Comparison of ENCODE assay signal across 1 cellular context in genomic region chr16:70523013-70523620, GRCh38.
A peak's percentile ranks its signal among the peaks of the same experiment; 100 is the strongest.
TF ChIP-seq lines count a peak whose summit lies in the region.

COG4 (minus strand) TSS chr16:70523554; CDS start chr16:70523543, 11 bp downstream.

TF ChIP-seq in GM12878, 131 proteins besides CTCF, POLR2A, EP300 and RAD21 (continued from another document and continues in another):
- TF ChIP-seq, protein P1, sequence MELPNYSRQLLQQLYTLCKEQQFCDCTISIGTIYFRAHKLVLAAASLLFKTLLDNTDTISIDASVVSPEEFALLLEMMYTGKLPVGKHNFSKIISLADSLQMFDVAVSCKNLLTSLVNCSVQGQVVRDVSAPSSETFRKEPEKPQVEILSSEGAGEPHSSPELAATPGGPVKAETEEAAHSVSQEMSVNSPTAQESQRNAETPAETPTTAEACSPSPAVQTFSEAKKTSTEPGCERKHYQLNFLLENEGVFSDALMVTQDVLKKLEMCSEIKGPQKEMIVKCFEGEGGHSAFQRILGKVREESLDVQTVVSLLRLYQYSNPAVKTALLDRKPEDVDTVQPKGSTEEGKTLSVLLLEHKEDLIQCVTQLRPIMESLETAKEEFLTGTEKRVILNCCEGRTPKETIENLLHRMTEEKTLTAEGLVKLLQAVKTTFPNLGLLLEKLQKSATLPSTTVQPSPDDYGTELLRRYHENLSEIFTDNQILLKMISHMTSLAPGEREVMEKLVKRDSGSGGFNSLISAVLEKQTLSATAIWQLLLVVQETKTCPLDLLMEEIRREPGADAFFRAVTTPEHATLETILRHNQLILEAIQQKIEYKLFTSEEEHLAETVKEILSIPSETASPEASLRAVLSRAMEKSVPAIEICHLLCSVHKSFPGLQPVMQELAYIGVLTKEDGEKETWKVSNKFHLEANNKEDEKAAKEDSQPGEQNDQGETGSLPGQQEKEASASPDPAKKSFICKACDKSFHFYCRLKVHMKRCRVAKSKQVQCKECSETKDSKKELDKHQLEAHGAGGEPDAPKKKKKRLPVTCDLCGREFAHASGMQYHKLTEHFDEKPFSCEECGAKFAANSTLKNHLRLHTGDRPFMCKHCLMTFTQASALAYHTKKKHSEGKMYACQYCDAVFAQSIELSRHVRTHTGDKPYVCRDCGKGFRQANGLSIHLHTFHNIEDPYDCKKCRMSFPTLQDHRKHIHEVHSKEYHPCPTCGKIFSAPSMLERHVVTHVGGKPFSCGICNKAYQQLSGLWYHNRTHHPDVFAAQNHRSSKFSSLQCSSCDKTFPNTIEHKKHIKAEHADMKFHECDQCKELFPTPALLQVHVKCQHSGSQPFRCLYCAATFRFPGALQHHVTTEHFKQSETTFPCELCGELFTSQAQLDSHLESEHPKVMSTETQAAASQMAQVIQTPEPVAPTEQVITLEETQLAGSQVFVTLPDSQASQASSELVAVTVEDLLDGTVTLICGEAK (IDR thresholded peaks at IDR 0.05; ENCODE audit: borderline replicate concordance): peak; percentile 80; the same call in 1 of the 2 replicates
- TF ChIP-seq, protein P2, sequence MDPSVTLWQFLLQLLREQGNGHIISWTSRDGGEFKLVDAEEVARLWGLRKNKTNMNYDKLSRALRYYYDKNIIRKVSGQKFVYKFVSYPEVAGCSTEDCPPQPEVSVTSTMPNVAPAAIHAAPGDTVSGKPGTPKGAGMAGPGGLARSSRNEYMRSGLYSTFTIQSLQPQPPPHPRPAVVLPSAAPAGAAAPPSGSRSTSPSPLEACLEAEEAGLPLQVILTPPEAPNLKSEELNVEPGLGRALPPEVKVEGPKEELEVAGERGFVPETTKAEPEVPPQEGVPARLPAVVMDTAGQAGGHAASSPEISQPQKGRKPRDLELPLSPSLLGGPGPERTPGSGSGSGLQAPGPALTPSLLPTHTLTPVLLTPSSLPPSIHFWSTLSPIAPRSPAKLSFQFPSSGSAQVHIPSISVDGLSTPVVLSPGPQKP (IDR thresholded peaks at IDR 0.05; ENCODE audit: low read depth, low read length): peak; percentile 95
- TF ChIP-seq IRF4 (IDR thresholded peaks at IDR 0.05; ENCODE audit: low read depth, low read length) (no peak), ZNF24 (IDR thresholded peaks at IDR 0.05) (no peak), CHD1 (IDR thresholded peaks at IDR 0.05; ENCODE audit: low read depth, low read length) (peak; percentile 73; the same call in 1 of the 2 replicates), NFXL1 (IDR thresholded peaks at IDR 0.05; ENCODE audit: borderline replicate concordance) (no peak), RUNX3 (IDR thresholded peaks at IDR 0.05; ENCODE audit: low read length) (no peak), CBX5 (IDR thresholded peaks at IDR 0.05; ENCODE audit: low read depth) (no peak), BCLAF1 (IDR thresholded peaks at IDR 0.05) (no peak), SRF (IDR thresholded peaks at IDR 0.05; ENCODE audit: low read depth in 2 of 2, low read length in 2 of 2) (peak; percentile 79 to 87), IRF3 (IDR thresholded peaks at IDR 0.05) (no peak), BHLHE40 (IDR thresholded peaks at IDR 0.05; ENCODE audit: borderline replicate concordance in 1 of 2, low read depth in 2 of 2, low read length in 1 of 2) (no peak), CBFB (IDR thresholded peaks at IDR 0.05; ENCODE audit: low read depth) (no peak), NFIC (IDR thresholded peaks at IDR 0.05; ENCODE audit: low read depth, low read length) (no peak), IKZF1 (conservative IDR thresholded peaks at IDR 0.05) (peak; percentile 64; the same call in 1 of the 2 replicates), ZBTB11 (CRISPR knock-in tag; IDR thresholded peaks at IDR 0.05) (no peak), CEBPB (IDR thresholded peaks at IDR 0.05; ENCODE audit: borderline replicate concordance in 1 of 2, low read depth in 2 of 2, low read length in 2 of 2) (no peak), ZBTB33 (IDR thresholded peaks at IDR 0.05) (no peak), SIN3A (IDR thresholded peaks at IDR 0.05; ENCODE audit: low read depth, low read length) (peak; percentile 55), BCL11A (IDR thresholded peaks at IDR 0.05; ENCODE audit: low read depth, low read length) (no peak), POU2F2 (IDR thresholded peaks at IDR 0.05; ENCODE audit: borderline replicate concordance, low read depth, low read length) (peak; percentile 46; the same call in 1 of the 3 replicates), STAT1 (conservative IDR thresholded peaks at IDR 0.05) (no peak), RAD51 (IDR thresholded peaks at IDR 0.05) (no peak), YBX1 (IDR thresholded peaks at IDR 0.05) (no peak), SMARCA5 (IDR thresholded peaks at IDR 0.05) (no peak; the same call in 1 of the 2 replicates), EZH2 (IDR thresholded peaks at IDR 0.05; ENCODE audit: borderline replicate concordance, control insufficient read depth, low read depth, low read length) (no peak), FOS (IDR thresholded peaks at IDR 0.05; ENCODE audit: borderline replicate concordance, extremely low read depth, insufficient read length) (no peak), ZNF622 (IDR thresholded peaks at IDR 0.05) (no peak), SMC3 (IDR thresholded peaks at IDR 0.05; ENCODE audit: borderline replicate concordance, low read length) (no peak), STAT3 (IDR thresholded peaks at IDR 0.05; ENCODE audit: low read depth, low read length) (no peak), NBN (IDR thresholded peaks at IDR 0.05) (no peak), MTA2 (IDR thresholded peaks at IDR 0.05; ENCODE audit: low read depth) (no peak), TARDBP (IDR thresholded peaks at IDR 0.05; ENCODE audit: borderline replicate concordance) (0 out of 2 replicates have a peak, but pooled peaks have one; percentile 11), SIX5 (IDR thresholded peaks at IDR 0.05; ENCODE audit: low read depth, low read length, severe bottlenecking) (no peak), PAX5 (IDR thresholded peaks at IDR 0.05; ENCODE audit: borderline replicate concordance, low read depth, low read length) (no peak), NFYA (IDR thresholded peaks at IDR 0.05; ENCODE audit: borderline replicate concordance, low read depth, low read length) (no peak), FOXM1 (IDR thresholded peaks at IDR 0.05; ENCODE audit: low read depth, low read length) (no peak)
- TF ChIP-seq, protein P3, sequence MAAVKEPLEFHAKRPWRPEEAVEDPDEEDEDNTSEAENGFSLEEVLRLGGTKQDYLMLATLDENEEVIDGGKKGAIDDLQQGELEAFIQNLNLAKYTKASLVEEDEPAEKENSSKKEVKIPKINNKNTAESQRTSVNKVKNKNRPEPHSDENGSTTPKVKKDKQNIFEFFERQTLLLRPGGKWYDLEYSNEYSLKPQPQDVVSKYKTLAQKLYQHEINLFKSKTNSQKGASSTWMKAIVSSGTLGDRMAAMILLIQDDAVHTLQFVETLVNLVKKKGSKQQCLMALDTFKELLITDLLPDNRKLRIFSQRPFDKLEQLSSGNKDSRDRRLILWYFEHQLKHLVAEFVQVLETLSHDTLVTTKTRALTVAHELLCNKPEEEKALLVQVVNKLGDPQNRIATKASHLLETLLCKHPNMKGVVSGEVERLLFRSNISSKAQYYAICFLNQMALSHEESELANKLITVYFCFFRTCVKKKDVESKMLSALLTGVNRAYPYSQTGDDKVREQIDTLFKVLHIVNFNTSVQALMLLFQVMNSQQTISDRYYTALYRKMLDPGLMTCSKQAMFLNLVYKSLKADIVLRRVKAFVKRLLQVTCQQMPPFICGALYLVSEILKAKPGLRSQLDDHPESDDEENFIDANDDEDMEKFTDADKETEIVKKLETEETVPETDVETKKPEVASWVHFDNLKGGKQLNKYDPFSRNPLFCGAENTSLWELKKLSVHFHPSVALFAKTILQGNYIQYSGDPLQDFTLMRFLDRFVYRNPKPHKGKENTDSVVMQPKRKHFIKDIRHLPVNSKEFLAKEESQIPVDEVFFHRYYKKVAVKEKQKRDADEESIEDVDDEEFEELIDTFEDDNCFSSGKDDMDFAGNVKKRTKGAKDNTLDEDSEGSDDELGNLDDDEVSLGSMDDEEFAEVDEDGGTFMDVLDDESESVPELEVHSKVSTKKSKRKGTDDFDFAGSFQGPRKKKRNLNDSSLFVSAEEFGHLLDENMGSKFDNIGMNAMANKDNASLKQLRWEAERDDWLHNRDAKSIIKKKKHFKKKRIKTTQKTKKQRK (IDR thresholded peaks at IDR 0.05; ENCODE audit: low read depth, low read length): no peak
- TF ChIP-seq, protein P4, sequence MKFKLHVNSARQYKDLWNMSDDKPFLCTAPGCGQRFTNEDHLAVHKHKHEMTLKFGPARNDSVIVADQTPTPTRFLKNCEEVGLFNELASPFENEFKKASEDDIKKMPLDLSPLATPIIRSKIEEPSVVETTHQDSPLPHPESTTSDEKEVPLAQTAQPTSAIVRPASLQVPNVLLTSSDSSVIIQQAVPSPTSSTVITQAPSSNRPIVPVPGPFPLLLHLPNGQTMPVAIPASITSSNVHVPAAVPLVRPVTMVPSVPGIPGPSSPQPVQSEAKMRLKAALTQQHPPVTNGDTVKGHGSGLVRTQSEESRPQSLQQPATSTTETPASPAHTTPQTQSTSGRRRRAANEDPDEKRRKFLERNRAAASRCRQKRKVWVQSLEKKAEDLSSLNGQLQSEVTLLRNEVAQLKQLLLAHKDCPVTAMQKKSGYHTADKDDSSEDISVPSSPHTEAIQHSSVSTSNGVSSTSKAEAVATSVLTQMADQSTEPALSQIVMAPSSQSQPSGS (IDR thresholded peaks at IDR 0.05; ENCODE audit: low read length): no peak
- TF ChIP-seq, protein P5, sequence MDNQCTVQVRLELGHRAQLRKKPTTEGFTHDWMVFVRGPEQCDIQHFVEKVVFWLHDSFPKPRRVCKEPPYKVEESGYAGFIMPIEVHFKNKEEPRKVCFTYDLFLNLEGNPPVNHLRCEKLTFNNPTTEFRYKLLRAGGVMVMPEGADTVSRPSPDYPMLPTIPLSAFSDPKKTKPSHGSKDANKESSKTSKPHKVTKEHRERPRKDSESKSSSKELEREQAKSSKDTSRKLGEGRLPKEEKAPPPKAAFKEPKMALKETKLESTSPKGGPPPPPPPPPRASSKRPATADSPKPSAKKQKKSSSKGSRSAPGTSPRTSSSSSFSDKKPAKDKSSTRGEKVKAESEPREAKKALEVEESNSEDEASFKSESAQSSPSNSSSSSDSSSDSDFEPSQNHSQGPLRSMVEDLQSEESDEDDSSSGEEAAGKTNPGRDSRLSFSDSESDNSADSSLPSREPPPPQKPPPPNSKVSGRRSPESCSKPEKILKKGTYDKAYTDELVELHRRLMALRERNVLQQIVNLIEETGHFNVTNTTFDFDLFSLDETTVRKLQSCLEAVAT (IDR thresholded peaks at IDR 0.05): no peak
